8 cellular contexts compared by ENCODE assay signal in genomic region chr10:13382759-13383753, GRCh38. TPM values are rescaled to one million over a fixed set of nuclear protein-coding genes. Genes with fewer than 3 reads are reported as not detected.
DNase-seq lines count a peak whose midpoint lies in the region; ATAC-seq, FAIRE-seq and TF ChIP-seq lines count a peak whose summit lies in the region.

No MANE protein-coding gene starts in this region.

- H3F3A ChIP-seq in MM.1S (ENCODE audit: insufficient read depth, low read length), result no peaks in the 10 kb centered on the region

- no peak overlapping the region for H2BK5ac ChIP-seq in H1 (ENCODE audit: low read depth, low read length)

- no peak overlapping the region for H3K4me2 ChIP-seq in MM.1S (ENCODE audit: low read depth, low read length)
- H3K4me2 ChIP-seq in H1 (ENCODE audit: insufficient read depth in 1 of 2, low read depth in 2 of 2, low read length in 2 of 2), result peak overlapping the region; percentile 79 to 95

- H3K4me3 Mint-ChIP-seq in CD8-positive, alpha-beta memory T cell, result peak overlapping the region in 6 of 7 donors; percentile 33 to 70 (median 54)
- H3K4me3 Mint-ChIP-seq in neural crest cell, result peak overlapping the region; percentile 9

- no peak overlapping the region for H4K8ac ChIP-seq in H1 (ENCODE audit: extremely low read depth, insufficient read depth, low read length)

- H3K9me3 ChIP-seq in CD8-positive, alpha-beta memory T cell (ENCODE audit: low read length), result no peaks in the 10 kb centered on the region
- H3K9me3 ChIP-seq in MM.1S (replicated peaks; ENCODE audit: insufficient read depth, low read length) (no peaks in the 10 kb centered on the region), H1 (ENCODE audit: insufficient read depth in 2 of 2, low read depth in 1 of 2, low read length in 1 of 2) (no peaks in the 10 kb centered on the region)

- H3K56ac ChIP-seq in H1 (replicated peaks; ENCODE audit: insufficient read length, low read depth, low read length), result no peak overlapping the region

- no peak for FAIRE-seq in H1 (lab: Jason Lieb, UNC)

- H3K79me1 ChIP-seq in H1 (ENCODE audit: low read depth, low read length), result no peaks in the 10 kb centered on the region

- H3K4me3 ChIP-seq in CD8-positive, alpha-beta memory T cell (ENCODE audit: low read length), result peak overlapping the region; percentile 39
- H3K4me3 ChIP-seq in MM.1S (ENCODE audit: low read length) (no peak overlapping the region), H1 (ENCODE audit: extremely low read depth in 1 of 4, insufficient read depth in 2 of 4, low read depth in 3 of 4, low read length in 4 of 4) (peak overlapping the region; percentile 29 to 60 (median 50))

- no peak overlapping the region for H3K27ac ChIP-seq in CD8-positive, alpha-beta memory T cell (ENCODE audit: low read depth, low read length)
- no peak overlapping the region for H3K27ac ChIP-seq in MM.1S (ENCODE audit: low read length)
- no peak overlapping the region for H3K27ac ChIP-seq in H1 (ENCODE audit: low read depth, low read length)

- H3K14ac ChIP-seq in H1 (ENCODE audit: insufficient read length), result no peak overlapping the region

- H3K4me1 ChIP-seq in CD8-positive, alpha-beta memory T cell (ENCODE audit: insufficient read depth, low read length), result peaks cover 9% of the 10 kb centered on the region
- H3K4me1 ChIP-seq in MM.1S (ENCODE audit: low read length) (no peaks in the 10 kb centered on the region), H1 (replicated peaks in 1 of 4; ENCODE audit: control insufficient read depth in 3 of 4, insufficient read depth in 4 of 4, low read length in 3 of 4) (peaks cover 0 to 4% (median under 1%) of the 10 kb centered on the region in 4 experiments; a peak in 4 of 7 replicates)

- no peak overlapping the region for H3K9ac ChIP-seq in MM.1S (ENCODE audit: low read length)
- no peak overlapping the region for H3K9ac ChIP-seq in H1 (replicated peaks in 1 of 4; ENCODE audit: extremely low read depth in 1 of 4, low read depth in 3 of 4, low read length in 3 of 4)

- POLR2A ChIA-PET in CD8-positive, alpha-beta memory T cell (lab: Charles Lee), result no interaction called here
- POLR2A ChIA-PET in H1 (lab: Charles Lee; ENCODE audit: partially characterized antibody), result interaction anchor here (0.7 to 1.8 kb wide), 3 partner anchors 18 to 57 kb away, joined by 4 to 14 read pairs (median 4); no protein-coding TSS in a partner anchor

- peaks cover 7% of the 10 kb centered on the region for H3K27me3 ChIP-seq in CD8-positive, alpha-beta memory T cell (ENCODE audit: insufficient read depth, low read length, poor library complexity, severe bottlenecking)
- no peaks in the 10 kb centered on the region for H3K27me3 ChIP-seq in MM.1S (replicated peaks; ENCODE audit: insufficient read depth, low read length)
- peaks cover 0 to 10% (median 8%) of the 10 kb centered on the region in 4 experiments; a peak in 3 of 7 replicates for H3K27me3 ChIP-seq in H1 (replicated peaks in 1 of 4; ENCODE audit: control insufficient read depth in 3 of 4, extremely low read depth in 1 of 4, insufficient read depth in 3 of 4, low read length in 3 of 4)

- DNase-seq in CD8-positive, alpha-beta memory T cell, result no peak
- no peak for DNase-seq in MM.1S
- DNase-seq in H1 (ENCODE audit: low read depth in 1 of 2, low spot score in 2 of 2), result no peak
- DNase-seq in neural crest cell (ENCODE audit: low read depth, low spot score), result no peak
- no peak for DNase-seq in stimulated activated CD4-positive, alpha-beta T cell treated with anti-CD3 and anti-CD28 coated beads, Interleukin-1b, Interleukin-23, amount 100 ng/mL, for 48 hours
- DNase-seq in epidermal melanocyte (ENCODE audit: insufficient read length, low spot score), result no peak
- no peak for DNase-seq in NCI-H1694 treated with DMSO at 0.1 percent for 48 hours (lab: John Stamatoyannopoulos, UW)

- 0 out of 2 replicates have a peak overlapping the region, but pooled peaks have one; percentile 39 for H2BK12ac ChIP-seq in H1 (ENCODE audit: low read depth, low read length)

- TF ChIP-seq EP300 in H1 (IDR thresholded peaks at IDR 0.05; ENCODE audit: borderline replicate concordance in 1 of 2, low read depth in 2 of 2, low read length in 2 of 2), result no peak

- CTCF ChIA-PET in CD8-positive, alpha-beta memory T cell (lab: Charles Lee), result no interaction called here
- CTCF ChIA-PET in H1 (lab: Charles Lee; ENCODE audit: partially characterized antibody), result interaction anchor here (0.5 to 3.7 kb wide), 12 partner anchors 9 to 278 kb away, joined by 3 to 21 read pairs (median 6); no protein-coding TSS in a partner anchor

- H2AFZ ChIP-seq in MM.1S (ENCODE audit: low read length) (peak overlapping the region; percentile 39; the same call in 1 of the 2 replicates), H1 (ENCODE audit: low read length) (peak overlapping the region; percentile 83)

- H3K4ac ChIP-seq in H1 (replicated peaks; ENCODE audit: insufficient read length, low read depth, low read length), result no peak overlapping the region

- TF ChIP-seq CTCF in MM.1S (IDR thresholded peaks at IDR 0.05; ENCODE audit: low read length) (no peak), H1 (IDR thresholded peaks at IDR 0.05; ENCODE audit: control extremely low read depth in 1 of 3, insufficient read depth in 1 of 3, low read depth in 1 of 3, low read length in 3 of 3) (no peak), neural crest cell (conservative IDR thresholded peaks at IDR 0.05) (no peak)

- peak overlapping the region; percentile 32; the same call in 1 of the 2 replicates for H3K18ac ChIP-seq in H1 (ENCODE audit: extremely low read depth, low read length)

- H2AK5ac ChIP-seq in H1 (ENCODE audit: low read depth, low read length), result no peak overlapping the region

- peak overlapping the region in 2 of 8 donors; percentile 46 to 53 for H3K27ac Mint-ChIP-seq in CD8-positive, alpha-beta memory T cell
- H3K27ac Mint-ChIP-seq in neural crest cell (ENCODE audit: unreplicated experiment), result no peak overlapping the region

- H3K79me2 ChIP-seq in MM.1S (ENCODE audit: low read length), result no peaks in the 10 kb centered on the region
- H3K79me2 ChIP-seq in H1 (ENCODE audit: control insufficient read depth in 1 of 2, insufficient read depth in 2 of 2, low read length in 2 of 2), result no peaks in the 10 kb centered on the region

- no peak for ATAC-seq in HG02610 (IDR thresholded peaks at IDR 0.05; ENCODE audit: unreplicated experiment)

- H4K5ac ChIP-seq in H1 (ENCODE audit: insufficient read length, low read depth, low read length), result no peak overlapping the region

- H3K27me3 Mint-ChIP-seq in CD8-positive, alpha-beta memory T cell, result peaks cover 24 to 66% of the 10 kb centered on the region in 2 donors
- peaks cover 72% of the 10 kb centered on the region for H3K27me3 Mint-ChIP-seq in neural crest cell (ENCODE audit: low read depth)

- H2BK20ac ChIP-seq in H1 (ENCODE audit: low read length), result no peak overlapping the region

- H3K36me3 Mint-ChIP-seq in CD8-positive, alpha-beta memory T cell, result peaks cover 0 to 6% (median 3%) of the 10 kb centered on the region in 3 donors
- H3K36me3 Mint-ChIP-seq in neural crest cell (ENCODE audit: low read depth), result no peaks in the 10 kb centered on the region

- no peaks in the 10 kb centered on the region for H3K9me2 ChIP-seq in MM.1S (replicated peaks; ENCODE audit: insufficient read depth, low read length)

- WGBS in H1 (ENCODE audit: extremely low coverage in 1 of 2, insufficient coverage in 1 of 2, insufficient read length in 1 of 2, insufficient replicate concordance in 2 of 2, low coverage in 1 of 2, low lambda C conversion rate in 2 of 2, missing lambda C conversion rate in 1 of 2), 2 experiments, result 35% methylated on average over 38 of the region's 39 CpGs; no CpG with 5 or more reads in 1 of the 2 experiments

- H2BK15ac ChIP-seq in H1 (ENCODE audit: low read length), result no peak overlapping the region

- no peak overlapping the region for H4K91ac ChIP-seq in H1 (replicated peaks; ENCODE audit: insufficient read length, low read length)

- no peaks in the 10 kb centered on the region for H3K36me3 ChIP-seq in CD8-positive, alpha-beta memory T cell (ENCODE audit: insufficient read depth, low read length)
- H3K36me3 ChIP-seq in MM.1S (replicated peaks; ENCODE audit: insufficient read depth, low read length), result no peaks in the 10 kb centered on the region
- no peaks in the 10 kb centered on the region for H3K36me3 ChIP-seq in H1 (ENCODE audit: control insufficient read depth in 2 of 4, insufficient read depth in 4 of 4, low read length in 3 of 4)

- H3K4me1 Mint-ChIP-seq in CD8-positive, alpha-beta memory T cell, result peaks cover 10 to 11% (median 11%) of the 10 kb centered on the region in 3 donors
- peaks cover 9% of the 10 kb centered on the region for H3K4me1 Mint-ChIP-seq in neural crest cell

- TF ChIP-seq POLR2A in H1 (IDR thresholded peaks at IDR 0.05; ENCODE audit: control extremely low read depth in 1 of 2, low read depth in 2 of 2, low read length in 2 of 2), result no peak

- peaks cover 9% of the 10 kb centered on the region for H3K23me2 ChIP-seq in H1 (ENCODE audit: low read depth, low read length)

- TF ChIP-seq RAD21 in H1 (IDR thresholded peaks at IDR 0.05 in 1 of 2, conservative IDR thresholded peaks at IDR 0.05 in 1 of 2; ENCODE audit: low read depth in 2 of 2, low read length in 2 of 2), result no peak

- no peak overlapping the region for H3K23ac ChIP-seq in H1 (ENCODE audit: insufficient read length)

- H4K20me1 ChIP-seq in MM.1S (ENCODE audit: insufficient read depth, low read length) (no peaks in the 10 kb centered on the region), H1 (replicated peaks in 1 of 2; ENCODE audit: control insufficient read depth in 1 of 2, insufficient read depth in 2 of 2, low read length in 2 of 2) (no peaks in the 10 kb centered on the region)

- H3K9me3 Mint-ChIP-seq in CD8-positive, alpha-beta memory T cell, result peaks cover 0 to 2% (median 0%) of the 10 kb centered on the region in 5 donors
- H3K9me3 Mint-ChIP-seq in neural crest cell, result no peaks in the 10 kb centered on the region

- no peak overlapping the region for H2BK120ac ChIP-seq in H1 (replicated peaks; ENCODE audit: low read depth, low read length)

TF ChIP-seq in H1, 55 proteins besides CTCF, POLR2A, EP300 and RAD21 (continues in another document):
- TF ChIP-seq CHD2 (IDR thresholded peaks at IDR 0.05; ENCODE audit: low read length) (no peak), SIRT6 (IDR thresholded peaks at IDR 0.05; ENCODE audit: low read length) (no peak), SIN3A (conservative IDR thresholded peaks at IDR 0.05 in 1 of 2, IDR thresholded peaks at IDR 0.05 in 1 of 2; ENCODE audit: low read depth in 1 of 2, low read length in 2 of 2) (no peak)

RNA-seq across cellular contexts. Expression of gene SEPHS1, which starts 35.0 kb away (rescaled TPM):
- 10 to 100 TPM; 52.0 to 59.4 TPM for total RNA-seq in CD8-positive, alpha-beta memory T cell
- 22.4 TPM for polyA plus RNA-seq in CD8-positive, alpha-beta memory T cell
- total RNA-seq in H1 (2021; fragmentation: NEBNext Ultra II Directional; extraction: Animal tissue kit (Norgen Biotek cat#: 25700)), result 633 and 683 TPM in 2 replicates
- 226 and 270 TPM in 2 replicates for polyA plus RNA-seq in H1 (2011; rRNA removed)
- 306 TPM for polyA plus RNA-seq in H1 (2011; cell fraction: cytosol; rRNA removed)
- polyA plus RNA-seq in H1 (2011; cell fraction: nucleus; rRNA removed), result 172 TPM
- 405 to 543 TPM (median 471 TPM) in 4 replicates for polyA plus RNA-seq in H1 (2012, experiment 1 of 2)
- polyA plus RNA-seq in H1 (2012, experiment 2 of 2), result 233 TPM
- 405 TPM for polyA plus RNA-seq in H1 (2013, experiment 1 of 2)
- 460 TPM for polyA plus RNA-seq in H1 (2013, experiment 2 of 2)
- 647 and 831 TPM in 2 replicates for polyA minus RNA-seq in H1 (2011; rRNA and poly(A)+ RNA removed)
- polyA minus RNA-seq in H1 (2011; cell fraction: cytosol; rRNA and poly(A)+ RNA removed), result 256 TPM
- polyA minus RNA-seq in H1 (2011; cell fraction: nucleus; rRNA and poly(A)+ RNA removed), result 193 TPM
- 158 and 163 TPM in 2 replicates for total RNA-seq in neural crest cell
